8 cellular contexts compared by ENCODE assay signal in the genomic region with DNA sequence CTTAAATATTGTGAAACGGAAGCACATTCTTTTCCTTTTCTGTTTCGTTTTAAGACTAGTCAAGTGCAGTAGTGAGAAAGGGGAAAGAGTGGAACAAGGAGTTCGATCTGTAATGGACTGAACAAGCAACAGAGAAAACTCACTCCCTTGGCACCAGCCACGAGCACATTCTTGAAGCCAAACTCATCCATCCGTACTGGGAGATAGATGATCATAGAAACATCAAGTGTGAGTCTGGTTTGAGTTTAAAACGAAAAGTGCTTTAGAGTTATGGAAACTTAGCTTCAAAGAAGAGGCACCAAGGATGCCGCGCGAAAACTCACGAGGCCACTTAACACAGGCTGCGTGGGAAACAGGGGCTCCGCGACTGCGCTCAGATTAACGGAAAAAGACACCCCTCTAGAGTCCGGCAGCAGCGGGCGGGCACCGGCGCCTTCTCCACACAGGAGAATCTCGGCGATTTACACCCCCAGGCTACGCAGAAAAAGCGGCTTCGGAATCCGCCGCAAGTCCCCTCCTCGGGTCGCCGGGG. TPM values are rescaled to one million over a fixed set of nuclear protein-coding genes. Genes with fewer than 3 reads are reported as not detected.
DNase-seq lines count a peak whose midpoint lies in the region; ATAC-seq and TF ChIP-seq lines count a peak whose summit lies in the region.

No MANE protein-coding gene starts in this region.

- peak; percentile 19 for ATAC-seq in HG03342 (IDR thresholded peaks at IDR 0.05; ENCODE audit: unreplicated experiment)
- ATAC-seq in naive thymus-derived CD4-positive, alpha-beta T cell = no peak
- ATAC-seq in aorta (ENCODE audit: low FRiP score) = peak; percentile 30

- peaks cover 9 to 15% (median 12%) of the 10 kb centered on the region in 7 donors for H3K4me1 Mint-ChIP-seq in naive thymus-derived CD4-positive, alpha-beta T cell

- H3K27ac ChIP-seq in esophagus squamous epithelium (peak overlapping the region; percentile 70 to 92 (median 81)), aorta (ENCODE audit: low read depth in 1 of 2, low read length in 2 of 2) (peak overlapping the region in 1 of 2 donors; percentile 58)
- peak overlapping the region; percentile 62 for H3K27ac ChIP-seq in naive thymus-derived CD4-positive, alpha-beta T cell (ENCODE audit: low read depth, low read length)

- TF ChIP-seq CTCF in esophagus squamous epithelium (IDR thresholded peaks at IDR 0.05) = no peak

- H3K27ac Mint-ChIP-seq in naive thymus-derived CD4-positive, alpha-beta T cell = peak overlapping the region; percentile 86 to 98 (median 91)

- POLR2A ChIA-PET in naive thymus-derived CD4-positive, alpha-beta T cell (lab: Charles Lee) = interaction anchor here (0.6 to 1.4 kb wide), 6 partner anchors 10 to 786 kb away, joined by 3 to 6 read pairs (median 4); a partner anchor contains a TSS

- CTCF ChIA-PET in naive thymus-derived CD4-positive, alpha-beta T cell (lab: Charles Lee) = interaction anchor here (1.2 to 1.7 kb wide), 2 partner anchors 10 to 42 kb away, joined by 4 to 5 read pairs; no protein-coding TSS in a partner anchor

- H3K4me1 ChIP-seq in esophagus squamous epithelium (peaks cover 11 to 25% (median 14%) of the 10 kb centered on the region in 3 donors), aorta (ENCODE audit: control insufficient read depth in 1 of 2, insufficient read depth in 2 of 2, low read length in 2 of 2) (no peaks in the 10 kb centered on the region)
- H3K4me1 ChIP-seq in naive thymus-derived CD4-positive, alpha-beta T cell (ENCODE audit: control insufficient read depth in 2 of 2, insufficient read depth in 2 of 2, low read length in 2 of 2) = peaks cover 0 to 4% of the 10 kb centered on the region in 2 donors

- H3K4me3 ChIP-seq in esophagus squamous epithelium = peak overlapping the region; percentile 55 to 78 (median 66)
- peak overlapping the region; percentile 51 for H3K4me3 ChIP-seq in naive thymus-derived CD4-positive, alpha-beta T cell (ENCODE audit: low read length)
- H3K4me3 ChIP-seq in aorta (ENCODE audit: low read length in 2 of 2) = peak overlapping the region; percentile 42 to 60

- DNase-seq in NCI-H2171 treated with DMSO at 0.1 percent for 48 hours (lab: John Stamatoyannopoulos, UW) (peak; percentile 20), NCI-H2171 (lab: John Stamatoyannopoulos, UW) (no peak), esophagus squamous epithelium (lab: John Stamatoyannopoulos, UW) (no peak), aorta (peak; percentile 59 to 84), NCI-H1930 (lab: John Stamatoyannopoulos, UW) (no peak)
- peak; percentile 35 for DNase-seq in activated CD4-positive, alpha-beta T cell treated with anti-CD3 and anti-CD28 coated beads for 48 hours
- peak in 7 of 9 donors; percentile 30 to 49 (median 45) for DNase-seq in naive thymus-derived CD4-positive, alpha-beta T cell

- no peaks in the 10 kb centered on the region for H3K27me3 ChIP-seq in esophagus squamous epithelium
- H3K27me3 ChIP-seq in naive thymus-derived CD4-positive, alpha-beta T cell (ENCODE audit: control insufficient read depth in 2 of 2, insufficient read depth in 2 of 2, low read length in 2 of 2) = no peaks in the 10 kb centered on the region
- no peaks in the 10 kb centered on the region for H3K27me3 ChIP-seq in aorta (ENCODE audit: control insufficient read depth in 1 of 2, insufficient read depth in 2 of 2, low read length in 1 of 2)

- intact Hi-C loops in esophagus squamous epithelium (cut with DNase I) = no loop called here
- intact Hi-C loops in naive thymus-derived CD4-positive, alpha-beta T cell (cut with micrococcal nuclease) = loop anchor here in 1 of 2 donors (2.0 kb wide), 1 partner anchor 173 kb away; a partner anchor contains a TSS
- intact Hi-C loops in aorta (cut with DNase I) = no loop called here

- peaks cover 0 to 2% (median 0%) of the 10 kb centered on the region in 5 donors for H3K36me3 Mint-ChIP-seq in naive thymus-derived CD4-positive, alpha-beta T cell

- peak overlapping the region; percentile 86 to 97 (median 93) for H3K4me3 Mint-ChIP-seq in naive thymus-derived CD4-positive, alpha-beta T cell

- H3K9me3 ChIP-seq in esophagus squamous epithelium (no peaks in the 10 kb centered on the region), aorta (ENCODE audit: control insufficient read depth, low read length) (no peaks in the 10 kb centered on the region)
- H3K9me3 ChIP-seq in naive thymus-derived CD4-positive, alpha-beta T cell (ENCODE audit: control insufficient read depth in 2 of 3, low read length in 3 of 3) = no peaks in the 10 kb centered on the region

- H3K36me3 ChIP-seq in esophagus squamous epithelium (no peaks in the 10 kb centered on the region), aorta (ENCODE audit: control insufficient read depth in 1 of 2, insufficient read depth in 2 of 2, low read length in 1 of 2) (no peaks in the 10 kb centered on the region)
- no peaks in the 10 kb centered on the region for H3K36me3 ChIP-seq in naive thymus-derived CD4-positive, alpha-beta T cell (ENCODE audit: control insufficient read depth in 2 of 3, insufficient read depth in 3 of 3, low read length in 3 of 3)

- WGBS in esophagus squamous epithelium, 2 donors = 1% methylated on average over 28 to 29 of the region's 30 CpGs
- 2% methylated on average over 30 of the region's 30 CpGs for WGBS in aorta, 2 donors

- no peak for TF ChIP-seq POLR2A in esophagus squamous epithelium (IDR thresholded peaks at IDR 0.05)

- H3K27me3 Mint-ChIP-seq in naive thymus-derived CD4-positive, alpha-beta T cell = peaks cover 0 to 9% (median 0%) of the 10 kb centered on the region in 5 donors

- H3K9me3 Mint-ChIP-seq in naive thymus-derived CD4-positive, alpha-beta T cell = no peaks in the 10 kb centered on the region

RNA-seq across cellular contexts. Expression of a gene that starts 0.7 kb away (rescaled TPM):
- 1 to 10 TPM in 1 of 4 donors, under 1 TPM in 3; 0.22 to 2.5 (median 0.47) TPM for total RNA-seq in esophagus squamous epithelium
- 1 to 10 TPM; 1.2 to 3.6 (median 1.4) TPM for total RNA-seq in naive thymus-derived CD4-positive, alpha-beta T cell
- polyA plus RNA-seq in naive thymus-derived CD4-positive, alpha-beta T cell = 1 to 10 TPM; 2.1 to 2.5 TPM
- 1 to 10 TPM; 1.5 to 1.9 TPM for total RNA-seq in aorta
- under 1 TPM in 1 of 2 donors, not detected in 1; 0.77 TPM for polyA plus RNA-seq in aorta

RNA-seq across cellular contexts. Expression of a gene that starts 28.7 kb away (rescaled TPM):
- total RNA-seq in esophagus squamous epithelium (10 to 100 TPM; 32.4 to 60.1 (median 48.6) TPM), aorta (10 to 100 TPM; 25.1 to 25.3 TPM)
- total RNA-seq in naive thymus-derived CD4-positive, alpha-beta T cell = 100 to 1,000 TPM in 1 of 5 experiments, 10 to 100 TPM in 4; 29.5 to 103 (median 30.3) TPM
- polyA plus RNA-seq in naive thymus-derived CD4-positive, alpha-beta T cell = 10 to 100 TPM; 51.1 to 62.1 TPM
- polyA plus RNA-seq in aorta = 10 to 100 TPM; 27.2 to 35.1 TPM

RNA-seq across cellular contexts. Expression of a gene that starts 37.7 kb away (rescaled TPM):
- total RNA-seq in esophagus squamous epithelium (10 to 100 TPM; 30.4 to 47.5 (median 38.3) TPM), aorta (10 to 100 TPM; 24.9 to 26.6 TPM)
- total RNA-seq in naive thymus-derived CD4-positive, alpha-beta T cell = 10 to 100 TPM; 20.0 to 41.1 (median 26.7) TPM
- 10 to 100 TPM; 34.9 to 44.7 TPM for polyA plus RNA-seq in naive thymus-derived CD4-positive, alpha-beta T cell
- 10 to 100 TPM; 14.8 to 36.4 TPM for polyA plus RNA-seq in aorta

RNA-seq across cellular contexts. Expression of a gene that starts 37.9 kb away (rescaled TPM):
- total RNA-seq in esophagus squamous epithelium (10 to 100 TPM; 14.9 to 41.3 (median 19.6) TPM), aorta (10 to 100 TPM in 1 of 2 donors, 1 to 10 TPM in 1; 7.6 to 16.1 TPM)
- 100 to 1,000 TPM; 100 to 165 (median 162) TPM for total RNA-seq in naive thymus-derived CD4-positive, alpha-beta T cell
- polyA plus RNA-seq in naive thymus-derived CD4-positive, alpha-beta T cell = 100 to 1,000 TPM in 1 of 2 donors, 10 to 100 TPM in 1; 70.5 to 100 TPM
- polyA plus RNA-seq in aorta = 1 to 10 TPM; 5.2 to 9.3 TPM

Comparison
In these comparisons a context has a peak if more than half of its experiments do, and no peak if none do; other contexts are left out.
1. DNase-seq: peak in NCI-H2171 treated with DMSO at 0.1 percent for 48 hours (single experiment), activated CD4-positive, alpha-beta T cell treated with anti-CD3 and anti-CD28 coated beads for 48 hours (single experiment), naive thymus-derived CD4-positive, alpha-beta T cell (7 of 9) and aorta (2 of 2); none in NCI-H2171 (single experiment), esophagus squamous epithelium (single experiment) and NCI-H1930 (0 of 2).
2. Peak in every context shown above with its lines, with median percentiles within 50 percentile points of each other: H3K4me3 ChIP-seq.